Comparison of ENCODE assay signal across 28 cellular contexts in the genomic region with DNA sequence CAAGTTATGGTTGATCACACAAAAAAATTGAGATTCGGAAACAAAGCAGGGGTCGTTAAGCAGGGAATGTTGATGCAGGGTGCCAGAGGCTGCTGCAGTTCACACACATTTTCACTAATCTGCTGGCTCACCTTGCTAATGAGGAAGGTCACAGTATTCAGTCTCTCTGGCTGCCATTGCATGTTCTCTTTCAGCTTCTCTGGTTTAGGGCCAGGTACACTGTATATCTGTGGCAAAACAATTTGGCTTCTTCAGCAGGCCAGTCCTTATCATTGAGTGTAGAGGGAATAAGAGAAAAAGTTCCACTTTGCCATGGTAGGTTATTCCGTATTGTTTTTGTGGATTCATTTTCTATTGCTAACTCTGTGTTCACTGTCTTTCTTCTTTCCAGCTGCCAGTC.
"Had no signal": no experiment of that assay in that cellular context is flagged by ENCODE, and none has a peak within 500 bp of the region (broad histone marks: within the 10 kb centered on the region; RNA-seq: fewer than 3 reads in every experiment).

No MANE protein-coding gene starts in this region.

- H3K27me3 ChIP-seq: Peyer's patch had no signal

- H3K4me3 ChIP-seq: Peyer's patch had no signal

- DNase-seq: activated B cell treated with CpG ODN at 0.5 μM for 24 hours; activated CD4-positive, alpha-beta T cell treated with anti-CD3 and anti-CD28 coated beads for 1 hour; activated CD4-positive, alpha-beta T cell treated with anti-CD3 and anti-CD28 coated beads, Interleukin-2, amount 10 ng/mL, durations not matched to agents 24 days and 14 days; activated CD4-positive, alpha-beta T cell treated with anti-CD3 and anti-CD28 coated beads, Interleukin-2, amount 50 U/mL, for 48 hours; activated CD8-positive, alpha-beta memory T cell treated with anti-CD3 and anti-CD28 coated beads, Interleukin-2, amount 10 ng/mL, durations not matched to agents 7 days and 5 days; activated effector memory CD4-positive, alpha-beta T cell treated with anti-CD3 and anti-CD28 coated beads, Interleukin-2, amount 50 U/mL, for 16 hours; activated naive CD4-positive, alpha-beta T cell treated with Interleukin-2 at 50 U/mL for 16 hours; activated T-cell treated with anti-CD3 and anti-CD28 coated beads, Interleukin-2, amount 50 U/mL, for 24 hours; amygdala; cerebellar nuclear complex; KG1; MV-4-11; NCI-H1092 treated with DMSO at 0.1 percent for 48 hours; NCI-H1417 treated with DMSO at 0.1 percent for 48 hours; NCI-H1694; NCI-H2029; NCI-H2107; NCI-H2171 treated with DMSO at 0.1 percent for 48 hours; NCI-H226; NCI-H526; NCI-H774; NK-92 treated with Interleukin-12 subunit alpha and Interleukin-12 subunit beta, amount 100 ng/mL, for 24 hours; Peyer's patch; SHP77 treated with DMSO at 0.1 percent for 48 hours; T-helper 17 cell; T-helper 9 cell had no signal

- H3K4me1 ChIP-seq: Peyer's patch had no signal

- ATAC-seq: activated CD8-positive, alpha-beta memory T cell treated with anti-CD3 and anti-CD28 coated beads, Interleukin-2, amount 10 ng/mL, durations not matched to agents 7 days and 5 days; activated naive CD4-positive, alpha-beta T cell treated with anti-CD3 and anti-CD28 coated beads, Interleukin-2, amount 50 U/mL, for 72 hours; T-helper 17 cell had no signal

- H3K27ac ChIP-seq: Peyer's patch, RWPE1 had no signal

- H3K9me3 ChIP-seq: Peyer's patch had no signal

- H3K36me3 ChIP-seq: Peyer's patch had no signal
